In the genomic region with DNA sequence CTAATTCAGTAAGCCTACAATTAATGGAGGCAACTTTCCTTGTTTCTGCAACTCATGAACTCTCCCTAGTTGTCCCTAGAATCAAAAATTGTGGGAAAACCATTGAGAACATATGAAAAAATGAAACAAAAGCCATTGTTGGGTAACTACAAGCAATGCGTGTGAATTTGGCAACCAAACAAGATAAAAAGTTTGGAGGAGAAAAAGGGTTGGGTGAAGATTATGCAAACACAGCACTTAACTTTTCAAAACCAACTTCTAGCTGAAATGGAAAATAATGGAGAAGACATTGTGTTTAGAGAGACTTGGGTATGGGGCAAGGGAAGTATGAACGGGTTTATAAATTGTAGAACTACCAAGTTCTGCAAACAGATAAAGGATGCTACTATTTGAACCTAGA, we compare ENCODE assay signal across 25 cellular contexts.
DNase-seq lines count a peak whose midpoint lies in the region; ATAC-seq and TF ChIP-seq lines count a peak whose summit lies in the region.
"Had no signal": no experiment of that assay in that cellular context is flagged by ENCODE, and none has a peak within 500 bp of the region (broad histone marks: within the 10 kb centered on the region; RNA-seq: fewer than 3 reads in every experiment).

No MANE protein-coding gene starts in this region.

- peaks cover 14% of the 10 kb centered on the region for H3F3A ChIP-seq in smooth muscle cell (ENCODE audit: low read depth)

- TF ChIP-seq CTCF in right atrium auricular region (IDR thresholded peaks at IDR 0.05) (no peak), cardiac fibroblast (IDR thresholded peaks at IDR 0.05; ENCODE audit: low read depth, low read length) (no peak), osteoblast (IDR thresholded peaks at IDR 0.05; ENCODE audit: extremely low read depth, low read depth, low read length) (no peak), smooth muscle cell (IDR thresholded peaks at IDR 0.05; ENCODE audit: borderline replicate concordance, insufficient read depth, poor library complexity, severe bottlenecking) (no peak)

- H2AFZ ChIP-seq in osteoblast (ENCODE audit: low read length) (no peak overlapping the region), smooth muscle cell (ENCODE audit: low read depth) (no peak overlapping the region)

- WGBS in smooth muscle cell (ENCODE audit: low lambda C conversion rate) = 91% methylated on average over 2 of the region's 2 CpGs

- no peaks in the 10 kb centered on the region for H3K27me3 ChIP-seq in right atrium auricular region
- H3K27me3 ChIP-seq in osteoblast (ENCODE audit: insufficient read depth, low read length) = no peaks in the 10 kb centered on the region
- H3K27me3 ChIP-seq in smooth muscle cell (ENCODE audit: low read depth) = no peaks in the 10 kb centered on the region
- H3K27me3 ChIP-seq: stomach had no signal

- H3K36me3 ChIP-seq in right atrium auricular region (no peaks in the 10 kb centered on the region), osteoblast (ENCODE audit: insufficient read depth, low read length) (no peaks in the 10 kb centered on the region), smooth muscle cell (ENCODE audit: low read depth) (peaks cover 14% of the 10 kb centered on the region)
- H3K36me3 ChIP-seq: stomach had no signal

- no peak overlapping the region for H3K9ac ChIP-seq in smooth muscle cell (ENCODE audit: low read depth)

- peak overlapping the region; percentile 35 to 78 for H3K27ac ChIP-seq in right atrium auricular region
- no peak overlapping the region for H3K27ac ChIP-seq in osteoblast (ENCODE audit: low read depth, low read length)
- H3K27ac ChIP-seq in smooth muscle cell (ENCODE audit: low read depth) = no peak overlapping the region

- H3K4me2 ChIP-seq in osteoblast (ENCODE audit: insufficient read depth, low read length) = peak overlapping the region; percentile 15
- H3K4me2 ChIP-seq in smooth muscle cell = no peak overlapping the region

- ATAC-seq in HG03097 (IDR thresholded peaks at IDR 0.05; ENCODE audit: low FRiP score, unreplicated experiment) = no peak
- ATAC-seq: activated CD8-positive, alpha-beta T cell treated with anti-CD3 and anti-CD28 coated beads for 36 hours; activated T-cell treated with anti-CD3 and anti-CD28 coated beads, Interleukin-2, amount 50 U/mL, for 4 hours; effector memory CD8-positive, alpha-beta T cell; mucosa of descending colon; SK-N-SH treated with all-trans-retinoic acid at 6 μM for 48 hours had no signal

- H4K20me1 ChIP-seq in osteoblast (ENCODE audit: insufficient read depth, low read length) (peaks cover 4% of the 10 kb centered on the region), smooth muscle cell (ENCODE audit: low read depth) (peaks cover 45% of the 10 kb centered on the region)

- no peak for DNase-seq in right atrium auricular region (ENCODE audit: low spot score)
- no peak for DNase-seq in cardiac septum (ENCODE audit: low spot score)
- DNase-seq in cardiac fibroblast (ENCODE audit: low read depth in 2 of 2) = peak; percentile 52 to 81
- DNase-seq in osteoblast (ENCODE audit: insufficient read length, low spot score, missing footprints) = no peak
- DNase-seq in HCEC 1CT = no peak
- no peak for DNase-seq in SW480 (ENCODE audit: low spot score)
- DNase-seq in smooth muscle cell (lab: John Stamatoyannopoulos, UW; ENCODE audit: unreplicated experiment) = no peak
- DNase-seq: activated CD4-positive, CD25-positive, alpha-beta regulatory T cell; activated CD8-positive, alpha-beta T cell treated with anti-CD3 and anti-CD28 coated beads for 36 hours; activated naive CD4-positive, alpha-beta T cell treated with anti-CD3 and anti-CD28 coated beads, Interleukin-2, amount 50 U/mL, for 16 hours; activated T-cell treated with anti-CD3 and anti-CD28 coated beads, Interleukin-2, amount 50 U/mL, for 4 hours; CD8-positive, alpha-beta memory T cell; effector memory CD8-positive, alpha-beta T cell; KG1; mucosa of descending colon; NCI-H1092; NCI-H2029; NCI-H446; NK-92 treated with Interleukin-12 subunit alpha and Interleukin-12 subunit beta, amount 100 ng/mL, for 24 hours; RPMI8226; stimulated activated CD4-positive, alpha-beta T cell treated with anti-CD3 and anti-CD28 coated beads, Interleukin-12 subunit alpha, Interleukin-12 subunit beta, amount 100 ng/mL, for 4 hours; stomach; T1000 had no signal

- H3K79me2 ChIP-seq in osteoblast (ENCODE audit: insufficient read depth, low read length) (peaks cover 60% of the 10 kb centered on the region), smooth muscle cell (ENCODE audit: low read depth) (peaks cover 82% of the 10 kb centered on the region)

- intact Hi-C loops in cardiac septum (cut with DNase I) = no loop called here

- H3K9me3 ChIP-seq in right atrium auricular region (peaks cover 0 to 11% of the 10 kb centered on the region in 2 donors), osteoblast (ENCODE audit: low read depth, low read length) (peaks cover 2% of the 10 kb centered on the region), smooth muscle cell (replicated peaks; ENCODE audit: low read depth) (no peaks in the 10 kb centered on the region)

- peaks cover 0 to 33% of the 10 kb centered on the region in 2 donors for H3K4me1 ChIP-seq in right atrium auricular region
- H3K4me1 ChIP-seq in osteoblast (ENCODE audit: insufficient read depth, low read length) = peaks cover 9% of the 10 kb centered on the region
- H3K4me1 ChIP-seq in smooth muscle cell (ENCODE audit: low read depth) = peaks cover 20% of the 10 kb centered on the region

- no peak overlapping the region for H3K4me3 ChIP-seq in right atrium auricular region
- no peak overlapping the region for H3K4me3 ChIP-seq in cardiac fibroblast (replicated peaks in 1 of 2; ENCODE audit: low read depth in 2 of 2, low read length in 2 of 2)
- no peak overlapping the region for H3K4me3 ChIP-seq in osteoblast (ENCODE audit: insufficient read depth, low read length)
- H3K4me3 ChIP-seq in smooth muscle cell = no peak overlapping the region
- H3K4me3 ChIP-seq: mucosa of descending colon, stomach had no signal

Comparison
In these comparisons a context has a peak if more than half of its experiments do, and no peak if none do; other contexts are left out.
1. DNase-seq: peak in cardiac fibroblast (2 of 2); none in right atrium auricular region (single experiment), cardiac septum (single experiment), osteoblast (single experiment), HCEC 1CT (single experiment), SW480 (single experiment) and smooth muscle cell (single experiment).
2. H3K27ac ChIP-seq: peak in right atrium auricular region (2 of 2); none in osteoblast (single experiment) and smooth muscle cell (single experiment).